Comparison of ENCODE assay signal across 13 cellular contexts in genomic region chr3:82038536-82038935, GRCh38.
"Had no signal": no experiment of that assay in that cellular context is flagged by ENCODE, and none has a peak within 500 bp of the region (broad histone marks: within the 10 kb centered on the region; RNA-seq: fewer than 3 reads in every experiment).

No MANE protein-coding gene starts in this region.

- FAIRE-seq: keratinocyte had no signal

- H3K27me3 ChIP-seq: adrenal gland, colonic mucosa had no signal

- DNase-seq: activated CD4-positive, alpha-beta T cell treated with anti-CD3 and anti-CD28 coated beads, Interleukin-2, amount 50 U/mL, for 1 hour; activated naive CD4-positive, alpha-beta T cell treated with anti-CD3 and anti-CD28 coated beads, Interleukin-2, amount 10 ng/mL, durations not matched to agents 7 days and 5 days; activated T-cell treated with anti-CD3 and anti-CD28 coated beads for 4 hours; adrenal gland; caudate nucleus; colonic mucosa; effector CD4-positive, alpha-beta T cell; left ventricle myocardium inferior; nephron progenitor cell; stimulated activated CD4-positive, alpha-beta T cell treated with anti-CD3 and anti-CD28 coated beads, Interleukin-2, amount 100 ng/mL, for 48 hours; stimulated activated naive CD4-positive, alpha-beta T cell treated with Interleukin-2 at 50 U/mL for 16 hours had no signal

- H3K9me3 ChIP-seq: adrenal gland, colonic mucosa had no signal

- H3K4me3 ChIP-seq: adrenal gland, colonic mucosa, left ventricle myocardium inferior had no signal

- H3K27ac ChIP-seq: adrenal gland, colonic mucosa, epithelial cell of prostate, left ventricle myocardium inferior had no signal

- H3K4me1 ChIP-seq: adrenal gland, colonic mucosa, left ventricle myocardium inferior had no signal

- H3K36me3 ChIP-seq: adrenal gland, colonic mucosa, left ventricle myocardium inferior had no signal
